In the genomic region with DNA sequence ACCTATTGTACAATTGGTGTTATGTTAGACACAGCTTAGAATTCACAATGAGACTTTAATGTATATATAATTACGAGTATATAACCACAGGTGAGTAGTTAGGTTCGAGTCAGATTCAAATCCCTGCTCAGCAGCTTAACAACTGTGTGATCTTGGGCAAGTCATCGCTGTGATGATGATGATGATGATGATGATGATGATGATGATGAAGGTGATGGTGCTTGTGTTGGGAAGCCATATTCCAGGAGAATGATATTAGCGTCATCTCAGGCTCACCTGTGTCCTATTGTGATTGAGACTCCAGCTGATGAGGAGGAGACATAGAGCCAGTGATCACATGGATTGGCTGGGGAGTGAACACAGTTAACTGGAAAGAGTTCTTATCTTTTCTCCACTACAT, we compare ENCODE assay signal across 41 cellular contexts. TPM values are rescaled to one million over a fixed set of nuclear protein-coding genes. Genes with fewer than 3 reads are reported as not detected.
"Had no signal": no experiment of that assay in that cellular context is flagged by ENCODE, and none has a peak within 500 bp of the region (broad histone marks: within the 10 kb centered on the region; RNA-seq: fewer than 3 reads in every experiment).

No MANE protein-coding gene starts in this region.

- FAIRE-seq: astrocyte, bronchial epithelial cell had no signal

- H3K4me1 Mint-ChIP-seq: activated naive CD4-positive, alpha-beta T cell treated with anti-CD3 and anti-CD28 coated beads, Interleukin-2, amount 50 U/mL, for 24 hours; activated T-helper 17 cell treated with anti-CD3 and anti-CD28 coated beads, Interleukin-2, amount 50 U/mL, for 72 hours; central memory CD8-positive, alpha-beta T cell had no signal

- H3K4me3 ChIP-seq: adrenal gland, ascending aorta, body of pancreas, breast epithelium, cardiac muscle cell had no signal

- H3K27ac ChIP-seq: adrenal gland, ascending aorta, body of pancreas, brain microvascular endothelial cell, breast epithelium, cardiac muscle cell had no signal

- H3K36me3 ChIP-seq: adrenal gland, ascending aorta, brain microvascular endothelial cell, breast epithelium, cardiac muscle cell had no signal

- H3K27me3 ChIP-seq: ascending aorta, body of pancreas had no signal

- H3K9me3 Mint-ChIP-seq: activated naive CD4-positive, alpha-beta T cell treated with anti-CD3 and anti-CD28 coated beads for 36 hours; activated naive CD4-positive, alpha-beta T cell treated with anti-CD3 and anti-CD28 coated beads, Interleukin-2, amount 10 ng/mL, durations not matched to agents 7 days and 5 days; activated naive CD4-positive, alpha-beta T cell treated with anti-CD3 and anti-CD28 coated beads, Interleukin-2, amount 50 U/mL, for 24 hours; activated naive CD4-positive, alpha-beta T cell treated with anti-CD3 and anti-CD28 coated beads, Interleukin-2, amount 50 U/mL, for 72 hours; activated naive CD8-positive, alpha-beta T cell treated with anti-CD3 and anti-CD28 coated beads for 36 hours; activated naive CD8-positive, alpha-beta T cell treated with anti-CD3 and anti-CD28 coated beads, Interleukin-2, amount 10 ng/mL, durations not matched to agents 7 days and 5 days; activated naive CD8-positive, alpha-beta T cell treated with anti-CD3 and anti-CD28 coated beads, Interleukin-2, amount 50 U/mL, for 24 hours; activated T-cell treated with anti-CD3 and anti-CD28 coated beads, Interleukin-2, amount 50 U/mL, for 24 hours; activated T-cell treated with anti-CD3 and anti-CD28 coated beads, Interleukin-2, amount 50 U/mL, for 4 hours; activated T-cell treated with anti-CD3 and anti-CD28 coated beads, Interleukin-2, amount 50 U/mL, for 72 hours; activated T-helper 1 cell treated with anti-CD3 and anti-CD28 coated beads, Interleukin-12 subunit alpha, Interleukin-12 subunit beta, Interleukin-2, Interleukin-4 antibody, amounts not matched to agents 30 ng/mL and 10 ng/mL and 1 ng/mL, durations not matched to agents 14 hours and 24 hours and 36 hours; activated T-helper 17 cell treated with anti-CD3 and anti-CD28 coated beads, Interleukin-2, amount 50 U/mL, for 72 hours; activated T-helper 2 cell treated with anti-CD3 and anti-CD28 coated beads, Interferon-gamma antibody, Interleukin-2, Interleukin-4, amounts not matched to agents 10 μg/mL and 5 μg/mL and 100 μg/mL, durations not matched to agents 14 hours and 24 hours and 36 hours; brain; central memory CD8-positive, alpha-beta T cell had no signal

- H3K36me3 Mint-ChIP-seq: activated naive CD4-positive, alpha-beta T cell treated with anti-CD3 and anti-CD28 coated beads, Interleukin-2, amount 10 ng/mL, durations not matched to agents 7 days and 5 days; activated naive CD4-positive, alpha-beta T cell treated with anti-CD3 and anti-CD28 coated beads, Interleukin-2, amount 50 U/mL, for 24 hours; activated naive CD4-positive, alpha-beta T cell treated with anti-CD3 and anti-CD28 coated beads, Interleukin-2, amount 50 U/mL, for 72 hours; activated naive CD8-positive, alpha-beta T cell; activated naive CD8-positive, alpha-beta T cell treated with anti-CD3 and anti-CD28 coated beads for 36 hours; activated naive CD8-positive, alpha-beta T cell treated with anti-CD3 and anti-CD28 coated beads, Interleukin-2, amount 10 ng/mL, durations not matched to agents 7 days and 5 days; brain had no signal

- H3K9me3 ChIP-seq: adrenal gland, ascending aorta, body of pancreas, breast epithelium had no signal

- ATAC-seq: activated naive CD4-positive, alpha-beta T cell treated with anti-CD3 and anti-CD28 coated beads, Interleukin-2, amount 50 U/mL, for 72 hours; activated naive CD8-positive, alpha-beta T cell treated with anti-CD3 and anti-CD28 coated beads, Interleukin-2, amount 50 U/mL, for 24 hours; activated T-cell treated with anti-CD3 and anti-CD28 coated beads, Interleukin-2, amount 50 U/mL, for 4 hours; activated T-cell treated with anti-CD3 and anti-CD28 coated beads, Interleukin-2, amount 50 U/mL, for 72 hours; activated T-helper 17 cell treated with anti-CD3 and anti-CD28 coated beads, Interleukin-2, amount 50 U/mL, for 72 hours; body of pancreas had no signal

- H3K4me1 ChIP-seq: adrenal gland, ascending aorta, body of pancreas, breast epithelium had no signal

- DNase-seq: activated effector memory CD4-positive, alpha-beta T cell treated with anti-CD3 and anti-CD28 coated beads, Interleukin-2, amount 50 U/mL, for 16 hours; activated effector memory CD4-positive, alpha-beta T cell treated with Interleukin-2 at 50 U/mL for 16 hours; activated gamma-delta T cell; activated gamma-delta T cell treated with Interleukin-2 at 50 U/mL for 16 hours; activated naive CD4-positive, alpha-beta T cell; activated naive CD4-positive, alpha-beta T cell treated with anti-CD3 and anti-CD28 coated beads for 36 hours; activated naive CD4-positive, alpha-beta T cell treated with anti-CD3 and anti-CD28 coated beads, Interleukin-2, amount 10 ng/mL, durations not matched to agents 7 days and 5 days; activated naive CD4-positive, alpha-beta T cell treated with anti-CD3 and anti-CD28 coated beads, Interleukin-2, amount 50 U/mL, for 16 hours; activated naive CD4-positive, alpha-beta T cell treated with Interleukin-2 at 50 U/mL for 16 hours; activated naive CD8-positive, alpha-beta T cell treated with anti-CD3 and anti-CD28 coated beads for 36 hours; activated naive CD8-positive, alpha-beta T cell treated with anti-CD3 and anti-CD28 coated beads, Interleukin-2, amount 10 ng/mL, durations not matched to agents 7 days and 5 days; activated naive CD8-positive, alpha-beta T cell treated with anti-CD3 and anti-CD28 coated beads, Interleukin-2, amount 50 U/mL, for 24 hours; activated T-cell treated with anti-CD3 and anti-CD28 coated beads, Interleukin-2, amount 50 U/mL, for 1 hour; activated T-cell treated with anti-CD3 and anti-CD28 coated beads, Interleukin-2, amount 50 U/mL, for 24 hours; activated T-cell treated with anti-CD3 and anti-CD28 coated beads, Interleukin-2, amount 50 U/mL, for 4 hours; activated T-cell treated with anti-CD3 and anti-CD28 coated beads, Interleukin-2, amount 50 U/mL, for 48 hours; activated T-cell treated with anti-CD3 and anti-CD28 coated beads, Interleukin-2, amount 50 U/mL, for 72 hours; adrenal gland; amniotic stem cell; amygdala; anterior cingulate cortex; aorta; body of pancreas; brain microvascular endothelial cell; central memory CD4-positive, alpha-beta T cell; cerebellar nuclear complex had no signal

- H3K27ac Mint-ChIP-seq: activated naive CD4-positive, alpha-beta T cell treated with anti-CD3 and anti-CD28 coated beads for 36 hours; activated naive CD4-positive, alpha-beta T cell treated with anti-CD3 and anti-CD28 coated beads, Interleukin-2, amount 10 ng/mL, durations not matched to agents 7 days and 5 days; activated naive CD4-positive, alpha-beta T cell treated with anti-CD3 and anti-CD28 coated beads, Interleukin-2, amount 50 U/mL, for 24 hours; activated naive CD4-positive, alpha-beta T cell treated with anti-CD3 and anti-CD28 coated beads, Interleukin-2, amount 50 U/mL, for 72 hours; activated naive CD8-positive, alpha-beta T cell; activated naive CD8-positive, alpha-beta T cell treated with anti-CD3 and anti-CD28 coated beads for 36 hours; activated naive CD8-positive, alpha-beta T cell treated with anti-CD3 and anti-CD28 coated beads, Interleukin-2, amount 10 ng/mL, durations not matched to agents 7 days and 5 days; activated naive CD8-positive, alpha-beta T cell treated with anti-CD3 and anti-CD28 coated beads, Interleukin-2, amount 50 U/mL, for 24 hours; activated T-cell treated with anti-CD3 and anti-CD28 coated beads, Interleukin-2, amount 50 U/mL, for 24 hours; activated T-cell treated with anti-CD3 and anti-CD28 coated beads, Interleukin-2, amount 50 U/mL, for 72 hours; activated T-helper 1 cell treated with anti-CD3 and anti-CD28 coated beads, Interleukin-12 subunit alpha, Interleukin-12 subunit beta, Interleukin-2, Interleukin-4 antibody, amounts not matched to agents 30 ng/mL and 10 ng/mL and 1 ng/mL, durations not matched to agents 14 hours and 24 hours and 36 hours; activated T-helper 17 cell treated with anti-CD3 and anti-CD28 coated beads, Interleukin-2, amount 50 U/mL, for 72 hours; activated T-helper 2 cell treated with anti-CD3 and anti-CD28 coated beads, Interferon-gamma antibody, Interleukin-2, Interleukin-4, amounts not matched to agents 10 μg/mL and 5 μg/mL and 100 μg/mL, durations not matched to agents 14 hours and 24 hours and 36 hours had no signal

- H3K4me3 Mint-ChIP-seq: activated naive CD4-positive, alpha-beta T cell treated with anti-CD3 and anti-CD28 coated beads for 36 hours; activated naive CD4-positive, alpha-beta T cell treated with anti-CD3 and anti-CD28 coated beads, Interleukin-2, amount 10 ng/mL, durations not matched to agents 7 days and 5 days; activated naive CD4-positive, alpha-beta T cell treated with anti-CD3 and anti-CD28 coated beads, Interleukin-2, amount 50 U/mL, for 24 hours; activated naive CD8-positive, alpha-beta T cell; activated naive CD8-positive, alpha-beta T cell treated with anti-CD3 and anti-CD28 coated beads for 36 hours; activated naive CD8-positive, alpha-beta T cell treated with anti-CD3 and anti-CD28 coated beads, Interleukin-2, amount 10 ng/mL, durations not matched to agents 7 days and 5 days; activated naive CD8-positive, alpha-beta T cell treated with anti-CD3 and anti-CD28 coated beads, Interleukin-2, amount 50 U/mL, for 24 hours; activated T-cell treated with anti-CD3 and anti-CD28 coated beads, Interleukin-2, amount 50 U/mL, for 24 hours; activated T-cell treated with anti-CD3 and anti-CD28 coated beads, Interleukin-2, amount 50 U/mL, for 4 hours; activated T-cell treated with anti-CD3 and anti-CD28 coated beads, Interleukin-2, amount 50 U/mL, for 72 hours; activated T-helper 1 cell treated with anti-CD3 and anti-CD28 coated beads, Interleukin-12 subunit alpha, Interleukin-12 subunit beta, Interleukin-2, Interleukin-4 antibody, amounts not matched to agents 30 ng/mL and 10 ng/mL and 1 ng/mL, durations not matched to agents 14 hours and 24 hours and 36 hours; activated T-helper 17 cell treated with anti-CD3 and anti-CD28 coated beads, Interleukin-2, amount 50 U/mL, for 72 hours; brain; central memory CD8-positive, alpha-beta T cell had no signal

RNA-seq across cellular contexts. Expression of gene RFX4, which starts 16.5 kb away (rescaled TPM):
- total RNA-seq: activated naive CD4-positive, alpha-beta T cell treated with anti-CD3 and anti-CD28 coated beads for 36 hours; activated naive CD4-positive, alpha-beta T cell treated with anti-CD3 and anti-CD28 coated beads, Interleukin-2, amount 50 U/mL, for 72 hours; activated naive CD8-positive, alpha-beta T cell treated with anti-CD3 and anti-CD28 coated beads for 36 hours; activated naive CD8-positive, alpha-beta T cell treated with anti-CD3 and anti-CD28 coated beads, Interleukin-2, amount 10 ng/mL, durations not matched to agents 7 days and 5 days; activated T-cell treated with anti-CD3 and anti-CD28 coated beads, Interleukin-2, amount 50 U/mL, for 4 hours; activated T-cell treated with anti-CD3 and anti-CD28 coated beads, Interleukin-2, amount 50 U/mL, for 72 hours; activated T-helper 1 cell treated with anti-CD3 and anti-CD28 coated beads, Interleukin-12 subunit alpha, Interleukin-12 subunit beta, Interleukin-2, Interleukin-4 antibody, amounts not matched to agents 30 ng/mL and 10 ng/mL and 1 ng/mL, durations not matched to agents 14 hours and 24 hours and 36 hours; activated T-helper 17 cell treated with anti-CD3 and anti-CD28 coated beads, Interleukin-2, amount 50 U/mL, for 72 hours; activated T-helper 2 cell treated with anti-CD3 and anti-CD28 coated beads, Interferon-gamma antibody, Interleukin-2, Interleukin-4, amounts not matched to agents 10 μg/mL and 5 μg/mL and 100 μg/mL, durations not matched to agents 14 hours and 24 hours and 36 hours; adrenal gland; aorta; ascending aorta; body of pancreas; bronchial epithelial cell; cardiac muscle cell; cardiac septum; chondrocyte had no signal
- polyA plus RNA-seq: aorta, cardiac muscle cell had no signal
